25 cellular contexts compared by ENCODE assay signal in the genomic region with DNA sequence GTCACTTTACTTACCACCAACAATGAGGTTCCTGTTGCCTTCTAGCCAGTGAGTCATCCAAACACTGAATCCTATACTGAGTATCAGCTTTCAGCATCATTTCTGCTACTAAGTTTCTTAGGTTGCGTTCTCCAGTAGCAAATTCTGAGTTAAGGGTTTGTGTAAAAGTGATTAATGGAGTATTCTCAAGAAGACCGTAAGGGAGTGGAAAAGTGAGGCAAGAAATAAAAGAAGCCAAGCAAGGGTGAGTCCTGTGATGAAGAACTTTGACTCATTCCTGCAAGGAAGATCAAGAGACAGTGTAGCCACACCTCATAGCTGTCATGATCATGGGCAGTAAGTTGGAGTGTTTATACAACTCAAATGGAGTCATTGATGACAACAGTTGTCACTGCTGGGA.
DNase-seq lines count a peak whose midpoint lies in the region; FAIRE-seq and TF ChIP-seq lines count a peak whose summit lies in the region.
"Had no signal": no experiment of that assay in that cellular context is flagged by ENCODE, and none has a peak within 500 bp of the region (broad histone marks: within the 10 kb centered on the region; RNA-seq: fewer than 3 reads in every experiment).

No MANE protein-coding gene starts in this region.

- FAIRE-seq in HTR-8/SVneo (lab: Jason Lieb, UNC), result no peak
- FAIRE-seq: G401.6, TTC549 had no signal

- DNase-seq in HTR-8/SVneo (ENCODE audit: insufficient read length, low spot score) (peak; percentile 25), amniotic epithelial cell (ENCODE audit: low read depth) (peak; percentile 60), iris pigment epithelial cell (ENCODE audit: low read depth) (peak; percentile 30), type B pancreatic cell (ENCODE audit: extremely low spot score, unreplicated experiment) (no peak), DMS153 treated with DMSO at 0.1 percent for 48 hours (lab: John Stamatoyannopoulos, UW; ENCODE audit: unreplicated experiment) (no peak), SW 1271 (lab: John Stamatoyannopoulos, UW) (no peak), head of caudate nucleus (no peak)
- DNase-seq: activated CD4-positive, alpha-beta T cell treated with anti-CD3 and anti-CD28 coated beads for 1 hour; activated naive CD4-positive, alpha-beta T cell treated with Interleukin-2 at 50 U/mL for 16 hours; activated T-cell treated with anti-CD3 and anti-CD28 coated beads, Interleukin-2, amount 50 U/mL, for 48 hours; amniotic stem cell; foreskin melanocyte; HCEC 1CT; naive B cell; NCI-H1105; NCI-H2029; NCI-H345; NCI-H82; occipital lobe; SHP77 treated with DMSO at 0.1 percent for 48 hours; stimulated activated CD4-positive, alpha-beta T cell treated with anti-CD3 and anti-CD28 coated beads, Interleukin-15, amount 100 ng/mL, for 24 hours; T-cell had no signal

- no peak for TF ChIP-seq CTCF in type B pancreatic cell (conservative IDR thresholded peaks at IDR 0.05)

- H3K27ac Mint-ChIP-seq in type B pancreatic cell, result peak overlapping the region; percentile 87
- H3K27ac Mint-ChIP-seq: naive B cell, T-cell had no signal

- H3K27me3 Mint-ChIP-seq in type B pancreatic cell, result no peaks in the 10 kb centered on the region
- H3K27me3 Mint-ChIP-seq: central memory CD8-positive, alpha-beta T cell had no signal

- H3K36me3 Mint-ChIP-seq in type B pancreatic cell, result no peaks in the 10 kb centered on the region
- H3K36me3 Mint-ChIP-seq: naive B cell, T-cell had no signal

- intact Hi-C loops in head of caudate nucleus (cut with DNase I), result no loop called here

- H3K4me1 Mint-ChIP-seq in type B pancreatic cell (ENCODE audit: unreplicated experiment), result no peaks in the 10 kb centered on the region
- H3K4me1 Mint-ChIP-seq: central memory CD8-positive, alpha-beta T cell; naive B cell; T-cell had no signal

- peaks cover 3% of the 10 kb centered on the region for H3K9me3 Mint-ChIP-seq in type B pancreatic cell
- H3K9me3 Mint-ChIP-seq: central memory CD8-positive, alpha-beta T cell had no signal

- H3K4me3 Mint-ChIP-seq in type B pancreatic cell, result no peak overlapping the region
- H3K4me3 Mint-ChIP-seq: central memory CD8-positive, alpha-beta T cell; naive B cell; T-cell had no signal

Comparison
In these comparisons a context has a peak if more than half of its experiments do, and no peak if none do; other contexts are left out.
1. DNase-seq: peak in HTR-8/SVneo (single experiment), amniotic epithelial cell (single experiment) and iris pigment epithelial cell (single experiment); none in type B pancreatic cell (single experiment), DMS153 treated with DMSO at 0.1 percent for 48 hours (single experiment), SW 1271 (0 of 2) and head of caudate nucleus (0 of 42).